In genomic region chr1:209651148-209651547, GRCh38 we compare ENCODE assay signal across 9 cellular contexts. TPM values are rescaled to one million over a fixed set of nuclear protein-coding genes. Genes with fewer than 3 reads are reported as not detected.
DNase-seq lines count a peak whose midpoint lies in the region; ATAC-seq, FAIRE-seq and TF ChIP-seq lines count a peak whose summit lies in the region.
"Had no signal": no experiment of that assay in that cellular context is flagged by ENCODE, and none has a peak within 500 bp of the region (broad histone marks: within the 10 kb centered on the region; RNA-seq: fewer than 3 reads in every experiment).

No MANE protein-coding gene starts in this region.

- FAIRE-seq in endothelial cell of umbilical vein (lab: Jason Lieb, UNC) = peak; percentile 94
- no peak for FAIRE-seq in GM12892 (lab: Jason Lieb, UNC)
- no peak for FAIRE-seq in H54 (lab: Jason Lieb, UNC)

- no peaks in the 10 kb centered on the region for H3K36me3 Mint-ChIP-seq in activated B cell treated with CpG ODN at 0.5 μM for 24 hours (ENCODE audit: low read depth)

- peaks cover 3% of the 10 kb centered on the region for H3K27me3 Mint-ChIP-seq in activated B cell treated with CpG ODN at 0.5 μM for 24 hours

- peak overlapping the region; percentile 53 for H2AFZ ChIP-seq in endothelial cell of umbilical vein (ENCODE audit: low read depth, low read length)

- H3K4me3 Mint-ChIP-seq in activated B cell treated with CpG ODN at 0.5 μM for 24 hours = no peak overlapping the region

- ATAC-seq in activated B cell treated with CpG ODN at 0.5 μM for 24 hours (ENCODE audit: low read depth) = peak; percentile 77

- intact Hi-C loops in activated B cell treated with CpG ODN at 0.5 μM for 24 hours (cut with micrococcal nuclease) = no loop called here
- intact Hi-C loops in endothelial cell of umbilical vein (cut with micrococcal nuclease) = loop anchor here (2.0 kb wide), 1 partner anchor 96 kb away; no protein-coding TSS in a partner anchor
- intact Hi-C loops in prostate gland (cut with DNase I) = no loop called here

- no peaks in the 10 kb centered on the region for H4K20me1 ChIP-seq in endothelial cell of umbilical vein (replicated peaks; ENCODE audit: control insufficient read depth, extremely low read depth, insufficient read depth, low read length)

- BruUV-seq in endothelial cell of umbilical vein (replicated peaks; lab: Mats Ljungman, UMichigan) = no TSS peak

- peaks cover 27% of the 10 kb centered on the region for H3K4me1 ChIP-seq in endothelial cell of umbilical vein (ENCODE audit: control insufficient read depth, extremely low read depth, insufficient read depth, low read length)
- no peaks in the 10 kb centered on the region for H3K4me1 ChIP-seq in prostate gland (replicated peaks)

- H3K36me3 ChIP-seq in endothelial cell of umbilical vein (ENCODE audit: control insufficient read depth in 2 of 2, extremely low read depth in 1 of 2, insufficient read depth in 2 of 2, low read length in 2 of 2) = no peaks in the 10 kb centered on the region
- H3K36me3 ChIP-seq in prostate gland = no peaks in the 10 kb centered on the region

- TF ChIP-seq POLR2A in endothelial cell of umbilical vein (IDR thresholded peaks at IDR 0.05; ENCODE audit: low read depth, low read length) = no peak
- TF ChIP-seq POLR2A in prostate gland (IDR thresholded peaks at IDR 0.05) = peak; percentile 65
- TF ChIP-seq POLR2A in GM12892 (IDR thresholded peaks at IDR 0.05; ENCODE audit: low read depth, low read length) = no peak
- TF ChIP-seq POLR2A in H54 (IDR thresholded peaks at IDR 0.05; ENCODE audit: low read depth, low read length) = no peak

- no peak overlapping the region for H3K4me2 ChIP-seq in endothelial cell of umbilical vein (ENCODE audit: insufficient read depth, low read length)

- peak overlapping the region; percentile 60 for H3K27ac ChIP-seq in endothelial cell of umbilical vein (ENCODE audit: insufficient read depth, low read depth, low read length)
- H3K27ac ChIP-seq in prostate gland = peak overlapping the region in 1 of 2 donors; percentile 79

- CTCF ChIA-PET in activated B cell treated with CpG ODN at 0.5 μM for 24 hours (lab: Charles Lee) (no interaction called here), endothelial cell of umbilical vein (lab: Charles Lee) (interaction anchor here (1.4 to 2.0 kb wide), 2 partner anchors 24 to 81 kb away, joined by 4 to 15 read pairs; no protein-coding TSS in a partner anchor)

- TF ChIP-seq CTCF in activated B cell treated with CpG ODN at 0.5 μM for 24 hours (IDR thresholded peaks at IDR 0.05) (no peak), endothelial cell of umbilical vein (IDR thresholded peaks at IDR 0.05; ENCODE audit: extremely low read depth in 1 of 2, insufficient read depth in 1 of 2, low read depth in 1 of 2, low read length in 2 of 2) (no peak), prostate gland (IDR thresholded peaks at IDR 0.05) (no peak)

- H3K9me3 ChIP-seq in endothelial cell of umbilical vein (replicated peaks; ENCODE audit: control insufficient read depth, insufficient read depth, low read length) = no peaks in the 10 kb centered on the region
- no peaks in the 10 kb centered on the region for H3K9me3 ChIP-seq in prostate gland

- H3K4me3 ChIP-seq in endothelial cell of umbilical vein (replicated peaks in 1 of 3; ENCODE audit: insufficient read depth in 1 of 3, low read depth in 1 of 3, low read length in 3 of 3) = no peak overlapping the region
- H3K4me3 ChIP-seq in prostate gland = peak overlapping the region in 1 of 2 donors; percentile 19

- dilution Hi-C loops in endothelial cell of umbilical vein (cut with MboI; ENCODE audit: extremely low pct_ligation_motif_present, low sequenced_read_pairs) = no loop called here

- no peak overlapping the region for H3K27ac Mint-ChIP-seq in activated B cell treated with CpG ODN at 0.5 μM for 24 hours

- H3K9me3 Mint-ChIP-seq in activated B cell treated with CpG ODN at 0.5 μM for 24 hours = no peaks in the 10 kb centered on the region

- 30% methylated on average over 5 of the region's 5 CpGs for WGBS in prostate gland

- H3K79me2 ChIP-seq in endothelial cell of umbilical vein (ENCODE audit: control insufficient read depth, insufficient read depth, low read length) = no peaks in the 10 kb centered on the region

- no peak overlapping the region for H3K9ac ChIP-seq in endothelial cell of umbilical vein (replicated peaks; ENCODE audit: extremely low read depth, insufficient read depth, low read length)

- H3K27me3 ChIP-seq in endothelial cell of umbilical vein (ENCODE audit: control insufficient read depth in 2 of 2, insufficient read depth in 2 of 2, low read length in 2 of 2) = no peaks in the 10 kb centered on the region
- H3K27me3 ChIP-seq in prostate gland (replicated peaks; ENCODE audit: insufficient read depth) = no peaks in the 10 kb centered on the region

- H3K4me1 Mint-ChIP-seq in activated B cell treated with CpG ODN at 0.5 μM for 24 hours = no peaks in the 10 kb centered on the region

- POLR2A ChIA-PET in activated B cell treated with CpG ODN at 0.5 μM for 24 hours (lab: Charles Lee) (no interaction called here), endothelial cell of umbilical vein (lab: Charles Lee) (no interaction called here)

- DNase-seq in stimulated activated naive CD4-positive, alpha-beta T cell treated with Interleukin-2 at 50 U/mL for 16 hours (lab: John Stamatoyannopoulos, UW) = peak; percentile 69
- DNase-seq in stimulated activated naive CD4-positive, alpha-beta T cell (lab: John Stamatoyannopoulos, UW) = no peak
- DNase-seq in HK-2 (ENCODE audit: unreplicated experiment) (peak; percentile 87), activated B cell treated with CpG ODN at 0.5 μM for 24 hours (no peak), endothelial cell of umbilical vein (ENCODE audit: low read depth, low spot score) (peak; percentile 77), prostate gland (ENCODE audit: low spot score) (peak; percentile 68), GM12892 (ENCODE audit: insufficient read length) (no peak), H54 (ENCODE audit: insufficient read length, low spot score) (no peak)
- DNase-seq: DND-41 had no signal

- no peaks in the 10 kb centered on the region for H3K9me1 ChIP-seq in endothelial cell of umbilical vein (replicated peaks; ENCODE audit: control insufficient read depth, extremely low read depth, insufficient read depth, low read length)

TF ChIP-seq in endothelial cell of umbilical vein, 7 proteins besides CTCF, POLR2A, EP300 and RAD21:
- TF ChIP-seq MAX (IDR thresholded peaks at IDR 0.05; ENCODE audit: insufficient read depth, insufficient read length) (no peak), FOS (IDR thresholded peaks at IDR 0.05; ENCODE audit: borderline replicate concordance, insufficient read depth, low read length) (peak; percentile 66)

RNA-seq across cellular contexts. Expression of gene LAMB3, which starts 1.1 kb away (rescaled TPM):
- total RNA-seq in activated B cell treated with CpG ODN at 0.5 μM for 24 hours (0.35 TPM in 1 of 2 replicates, not detected in the other), endothelial cell of umbilical vein (0.72 and 3.1 TPM in 2 replicates), prostate gland (10 to 100 TPM; 43.7 to 92.8 TPM)
- polyA plus RNA-seq in endothelial cell of umbilical vein = 1.3 and 2.6 TPM in 2 replicates
- 2.2 and 2.7 TPM in 2 replicates for polyA plus RNA-seq in endothelial cell of umbilical vein (2011; cell fraction: cytosol; rRNA removed)
- polyA plus RNA-seq in endothelial cell of umbilical vein (2011; cell fraction: nucleus; rRNA removed) = 4.4 and 7.0 TPM in 2 replicates
- 6.0 and 9.7 TPM in 2 replicates for polyA plus RNA-seq in endothelial cell of umbilical vein (2012)
- 2.5 and 2.7 TPM in 2 replicates for polyA minus RNA-seq in endothelial cell of umbilical vein
- polyA minus RNA-seq in endothelial cell of umbilical vein (2011; cell fraction: cytosol; rRNA and poly(A)+ RNA removed) = 52.4 TPM
- 2.8 and 3.2 TPM in 2 replicates for polyA minus RNA-seq in endothelial cell of umbilical vein (2011; cell fraction: nucleus; rRNA and poly(A)+ RNA removed)
- polyA plus RNA-seq in GM12892 (2012; ENCODE audit: missing spikeins) = 0.59 TPM

RNA-seq across cellular contexts. Expression of gene G0S2, which starts 24.1 kb away (rescaled TPM):
- total RNA-seq in activated B cell treated with CpG ODN at 0.5 μM for 24 hours (2.1 and 2.3 TPM in 2 replicates), endothelial cell of umbilical vein (1.9 TPM in 1 of 2 replicates, not detected in the other), prostate gland (10 to 100 TPM; 13.3 to 46.4 TPM)
- polyA plus RNA-seq in endothelial cell of umbilical vein = 0.22 and 0.91 TPM in 2 replicates
- polyA plus RNA-seq in endothelial cell of umbilical vein (2011; cell fraction: cytosol; rRNA removed) = 1.5 and 1.8 TPM in 2 replicates
- polyA plus RNA-seq in endothelial cell of umbilical vein (2011; cell fraction: nucleus; rRNA removed) = 0.35 and 0.93 TPM in 2 replicates
- 5.7 and 21.7 TPM in 2 replicates for polyA plus RNA-seq in endothelial cell of umbilical vein (2012)
- polyA minus RNA-seq in endothelial cell of umbilical vein = not detected in 2 replicates
- not detected for polyA minus RNA-seq in endothelial cell of umbilical vein (2011; cell fraction: cytosol; rRNA and poly(A)+ RNA removed)
- polyA minus RNA-seq in endothelial cell of umbilical vein (2011; cell fraction: nucleus; rRNA and poly(A)+ RNA removed) = 0.53 TPM in 1 of 2 replicates, not detected in the other
- polyA plus RNA-seq in GM12892 (2012; ENCODE audit: missing spikeins) = 7.7 TPM

RNA-seq across cellular contexts. Expression of gene HSD11B1, which starts 53.5 kb away (rescaled TPM):
- total RNA-seq in activated B cell treated with CpG ODN at 0.5 μM for 24 hours (not detected in 2 replicates), endothelial cell of umbilical vein (not detected in 2 replicates), prostate gland (10 to 100 TPM in 1 of 2 donors, 1 to 10 TPM in 1; 9.3 to 29.1 TPM)
- polyA plus RNA-seq in endothelial cell of umbilical vein = not detected in 2 replicates
- polyA plus RNA-seq in endothelial cell of umbilical vein (2011; cell fraction: cytosol; rRNA removed) = not detected in 2 replicates
- not detected in 2 replicates for polyA plus RNA-seq in endothelial cell of umbilical vein (2011; cell fraction: nucleus; rRNA removed)
- polyA plus RNA-seq in endothelial cell of umbilical vein (2012) = 0.13 TPM in 1 of 2 replicates, not detected in the other
- polyA minus RNA-seq in endothelial cell of umbilical vein = not detected in 2 replicates
- not detected for polyA minus RNA-seq in endothelial cell of umbilical vein (2011; cell fraction: cytosol; rRNA and poly(A)+ RNA removed)
- polyA minus RNA-seq in endothelial cell of umbilical vein (2011; cell fraction: nucleus; rRNA and poly(A)+ RNA removed) = not detected in 2 replicates
- 0.32 TPM for polyA plus RNA-seq in GM12892 (2012; ENCODE audit: missing spikeins)

Comparison
In these comparisons a context has a peak if more than half of its experiments do, and no peak if none do; other contexts are left out.
1. DNase-seq: peak in stimulated activated naive CD4-positive, alpha-beta T cell treated with Interleukin-2 at 50 U/mL for 16 hours (single experiment), HK-2 (single experiment), endothelial cell of umbilical vein (single experiment) and prostate gland (single experiment); none in stimulated activated naive CD4-positive, alpha-beta T cell (0 of 6), activated B cell treated with CpG ODN at 0.5 μM for 24 hours (single experiment), GM12892 (single experiment) and H54 (single experiment).
2. RNA of gene LAMB3, which starts 1.1 kb away (total RNA-seq): 43.7 to 92.8 TPM in prostate gland; 0.72 to 3.1 TPM in endothelial cell of umbilical vein and 0.35 TPM in activated B cell treated with CpG ODN at 0.5 μM for 24 hours; every median in the first group is over 10 times any median in the second.
3. RNA of gene HSD11B1, which starts 53.5 kb away (total RNA-seq): 9.3 to 29.1 TPM in prostate gland; not detected in activated B cell treated with CpG ODN at 0.5 μM for 24 hours and not detected in endothelial cell of umbilical vein; every median in the first group is over 10 times any median in the second.